In the genomic region with DNA sequence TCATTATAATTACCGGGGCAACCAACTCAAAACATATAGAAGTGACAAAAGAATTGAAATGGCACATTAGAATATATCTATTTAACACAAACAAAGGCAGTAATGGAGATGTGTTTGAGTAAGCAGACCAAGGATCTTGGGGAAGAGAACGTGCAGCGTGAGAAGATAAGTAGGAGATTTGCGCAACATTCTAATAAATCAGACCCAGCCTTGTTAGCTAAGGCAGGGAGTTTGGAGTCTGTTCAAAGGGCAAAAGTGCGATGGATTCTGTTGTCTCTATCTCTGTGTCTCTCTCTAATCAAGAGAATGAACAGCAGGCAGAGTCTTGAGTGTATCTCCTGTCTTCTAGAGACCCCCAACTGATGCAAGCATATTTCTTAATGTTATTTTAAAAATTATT, we compare ENCODE assay signal across 29 cellular contexts. TPM values are rescaled to one million over a fixed set of nuclear protein-coding genes. Genes with fewer than 3 reads are reported as not detected.
"Had no signal": no experiment of that assay in that cellular context is flagged by ENCODE, and none has a peak within 500 bp of the region (broad histone marks: within the 10 kb centered on the region; RNA-seq: fewer than 3 reads in every experiment).

No MANE protein-coding gene starts in this region.

- DNase-seq: activated CD4-positive, alpha-beta memory T cell treated with anti-CD3 and anti-CD28 coated beads for 36 hours; activated CD4-positive, alpha-beta T cell treated with anti-CD3 and anti-CD28 coated beads, Interleukin-2, amount 10 ng/mL, durations not matched to agents 7 days and 5 days; activated CD4-positive, CD25-positive, alpha-beta regulatory T cell; activated CD8-positive, alpha-beta memory T cell treated with anti-CD3 and anti-CD28 coated beads for 24 hours; activated gamma-delta T cell treated with Interleukin-2 at 50 U/mL for 16 hours; activated naive CD4-positive, alpha-beta T cell treated with anti-CD3 and anti-CD28 coated beads, Interleukin-2, amount 10 ng/mL, durations not matched to agents 7 days and 5 days; activated naive CD8-positive, alpha-beta T cell treated with anti-CD3 and anti-CD28 coated beads, Interleukin-2, amount 10 ng/mL, durations not matched to agents 7 days and 5 days; activated T-cell treated with anti-CD3 and anti-CD28 coated beads, Interleukin-2, amount 50 U/mL, for 72 hours; amniotic stem cell; body of pancreas; central memory CD4-positive, alpha-beta T cell; MM.1S; NCI-H1105 treated with DMSO at 0.1 percent for 48 hours; NCI-H1436 treated with DMSO at 0.1 percent for 48 hours; NCI-H187; NCI-H2081; NCI-H446 treated with DMSO at 0.1 percent for 48 hours; NCI-H524 treated with DMSO at 0.1 percent for 48 hours; NCI-H774; Right ventricle myocardium superior; SJCRH30; SK-N-SH; T-helper 1 cell had no signal

- H3K27ac ChIP-seq: ascending aorta, body of pancreas, RWPE1, SJCRH30, VCaP had no signal

- H3K4me1 ChIP-seq: ascending aorta, body of pancreas, Peyer's patch, SJCRH30 had no signal

- FAIRE-seq: bronchial epithelial cell had no signal

- ATAC-seq: activated T-cell treated with anti-CD3 and anti-CD28 coated beads, Interleukin-2, amount 50 U/mL, for 72 hours; body of pancreas had no signal

- H3K27me3 ChIP-seq: ascending aorta, body of pancreas, Peyer's patch, SJCRH30 had no signal

- H3K9ac ChIP-seq: SK-N-SH had no signal

- H3K4me3 ChIP-seq: ascending aorta, body of pancreas, Peyer's patch, SJCRH30 had no signal

- H3K36me3 ChIP-seq: ascending aorta, Peyer's patch, SJCRH30 had no signal

- H3K4me2 ChIP-seq: SK-N-SH had no signal

- H3K9me3 ChIP-seq: body of pancreas, SJCRH30, SK-N-SH had no signal

RNA-seq across cellular contexts. Expression of a gene that starts 55.0 kb away (rescaled TPM):
- total RNA-seq: activated naive CD8-positive, alpha-beta T cell treated with anti-CD3 and anti-CD28 coated beads, Interleukin-2, amount 10 ng/mL, durations not matched to agents 7 days and 5 days; activated T-cell treated with anti-CD3 and anti-CD28 coated beads, Interleukin-2, amount 50 U/mL, for 72 hours; activated T-helper 2 cell treated with anti-CD3 and anti-CD28 coated beads, Interferon-gamma antibody, Interleukin-2, Interleukin-4, amounts not matched to agents 10 μg/mL and 5 μg/mL and 100 μg/mL, durations not matched to agents 14 hours and 24 hours and 36 hours; ascending aorta; SJCRH30 had no signal
- polyA plus RNA-seq: SK-N-SH had no signal
